ENCODE assay signal across 17 cellular contexts in genomic region chr3:125010393-125010792, GRCh38.
"Had no signal": no experiment of that assay in that cellular context is flagged by ENCODE, and none has a peak within 500 bp of the region (broad histone marks: within the 10 kb centered on the region; RNA-seq: fewer than 3 reads in every experiment).

No MANE protein-coding gene starts in this region.

- H3K4me3 Mint-ChIP-seq: activated CD8-positive, alpha-beta T cell treated with anti-CD3 and anti-CD28 coated beads for 36 hours; activated naive CD8-positive, alpha-beta T cell treated with anti-CD3 and anti-CD28 coated beads, Interleukin-2, amount 10 ng/mL, durations not matched to agents 7 days and 5 days; activated T-cell treated with anti-CD3 and anti-CD28 coated beads, Interleukin-2, amount 50 U/mL, for 72 hours; stimulated activated naive CD8-positive, alpha-beta T cell treated with anti-CD3 and anti-CD28 coated beads, Interleukin-15, Interleukin-2, amounts not matched to agents 100 ng/mL and 50 ng/mL, for 24 hours; T-helper 2 cell treated with Interferon-gamma antibody and Interleukin-4, amounts not matched to agents 5 μg/mL and 100 μg/mL, for 36 hours had no signal

- ATAC-seq: activated CD8-positive, alpha-beta T cell treated with anti-CD3 and anti-CD28 coated beads for 36 hours; activated T-cell treated with anti-CD3 and anti-CD28 coated beads, Interleukin-2, amount 50 U/mL, for 72 hours; left colon had no signal

- H3K4me3 ChIP-seq: breast epithelium, esophagus muscularis mucosa, pancreas, testis had no signal

- H3K36me3 ChIP-seq: breast epithelium had no signal

- H3K4me1 ChIP-seq: breast epithelium, testis had no signal

- H3K27ac Mint-ChIP-seq: activated CD8-positive, alpha-beta T cell treated with anti-CD3 and anti-CD28 coated beads for 36 hours; activated naive CD8-positive, alpha-beta T cell treated with anti-CD3 and anti-CD28 coated beads, Interleukin-2, amount 10 ng/mL, durations not matched to agents 7 days and 5 days; activated T-cell treated with anti-CD3 and anti-CD28 coated beads, Interleukin-2, amount 50 U/mL, for 72 hours; stimulated activated naive CD8-positive, alpha-beta T cell treated with anti-CD3 and anti-CD28 coated beads, Interleukin-15, Interleukin-2, amounts not matched to agents 100 ng/mL and 50 ng/mL, for 24 hours had no signal

- DNase-seq: activated CD4-positive, alpha-beta T cell treated with anti-CD3 and anti-CD28 coated beads for 4 hours; activated CD8-positive, alpha-beta memory T cell treated with anti-CD3 and anti-CD28 coated beads, Interleukin-2, amount 50 U/mL, for 4 hours; activated CD8-positive, alpha-beta T cell treated with anti-CD3 and anti-CD28 coated beads for 36 hours; activated naive CD8-positive, alpha-beta T cell treated with anti-CD3 and anti-CD28 coated beads, Interleukin-2, amount 10 ng/mL, durations not matched to agents 7 days and 5 days; activated T-cell treated with anti-CD3 and anti-CD28 coated beads, Interleukin-2, amount 50 U/mL, for 72 hours; aorta; glutamatergic neuron; mesendoderm; pancreas; stimulated activated CD4-positive, alpha-beta T cell treated with anti-CD3 and anti-CD28 coated beads, Interleukin-4, amount 100 ng/mL, for 1 hour; stimulated activated CD8-positive, alpha-beta memory T cell treated with anti-CD3 and anti-CD28 coated beads, Interleukin-4, amount 100 ng/mL, for 48 hours; testis had no signal

- H3K27me3 Mint-ChIP-seq: activated CD8-positive, alpha-beta T cell treated with anti-CD3 and anti-CD28 coated beads for 36 hours; activated naive CD8-positive, alpha-beta T cell treated with anti-CD3 and anti-CD28 coated beads, Interleukin-2, amount 10 ng/mL, durations not matched to agents 7 days and 5 days; stimulated activated naive CD8-positive, alpha-beta T cell treated with anti-CD3 and anti-CD28 coated beads, Interleukin-15, Interleukin-2, amounts not matched to agents 100 ng/mL and 50 ng/mL, for 24 hours had no signal

- H3K27me3 ChIP-seq: breast epithelium, esophagus muscularis mucosa, pancreas, testis had no signal

- H3K9me3 ChIP-seq: breast epithelium, esophagus muscularis mucosa, pancreas, testis had no signal

- H3K9me3 Mint-ChIP-seq: activated CD8-positive, alpha-beta T cell treated with anti-CD3 and anti-CD28 coated beads for 36 hours; activated naive CD8-positive, alpha-beta T cell treated with anti-CD3 and anti-CD28 coated beads, Interleukin-2, amount 10 ng/mL, durations not matched to agents 7 days and 5 days; activated T-cell treated with anti-CD3 and anti-CD28 coated beads, Interleukin-2, amount 50 U/mL, for 72 hours; stimulated activated naive CD8-positive, alpha-beta T cell treated with anti-CD3 and anti-CD28 coated beads, Interleukin-15, Interleukin-2, amounts not matched to agents 100 ng/mL and 50 ng/mL, for 24 hours; T-helper 2 cell treated with Interferon-gamma antibody and Interleukin-4, amounts not matched to agents 5 μg/mL and 100 μg/mL, for 36 hours had no signal

- H3K27ac ChIP-seq: breast epithelium, esophagus muscularis mucosa, pancreas, testis had no signal
